In the genomic region with DNA sequence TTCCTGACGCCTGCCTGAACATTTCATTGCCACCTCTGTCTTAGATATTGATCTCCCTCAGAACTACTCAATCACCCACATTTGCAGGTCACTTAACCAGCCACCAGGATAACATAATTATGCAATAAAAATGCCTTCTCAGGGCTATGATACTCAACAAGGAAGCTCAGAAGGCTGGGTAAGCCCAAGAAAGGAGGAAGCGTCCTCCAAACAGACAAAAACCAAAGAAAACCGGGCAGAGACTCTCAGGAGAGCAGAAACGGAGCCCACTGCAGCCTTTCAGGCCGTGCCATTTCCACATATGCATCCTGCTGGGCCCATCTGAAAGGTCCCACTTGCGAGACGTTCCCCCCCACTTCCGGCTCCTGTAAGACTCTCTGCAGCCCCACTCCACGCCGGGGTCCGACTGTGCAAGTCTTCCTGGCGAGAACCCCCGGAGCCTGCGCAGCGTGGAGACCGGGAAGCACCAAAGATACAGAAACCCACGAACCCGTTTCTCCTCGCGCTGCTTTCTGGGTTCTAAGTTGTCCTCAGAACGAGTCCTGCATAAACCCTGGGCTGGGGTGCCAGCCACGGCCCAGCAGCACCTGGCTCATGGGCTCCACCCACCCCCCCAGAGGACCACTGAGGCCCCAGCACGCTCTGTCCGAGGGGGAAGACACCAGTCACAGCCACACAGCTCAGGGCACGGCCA, we compare ENCODE assay signal across 1 cellular context.
TF ChIP-seq lines count a peak whose summit lies in the region.

No MANE protein-coding gene starts in this region.

TF ChIP-seq in SK-N-SH, 30 proteins besides CTCF, POLR2A, EP300 and RAD21:
- TF ChIP-seq FOSL2 (IDR thresholded peaks at IDR 0.05; ENCODE audit: borderline replicate concordance, low read depth) (no peak), SIN3A (IDR thresholded peaks at IDR 0.05; ENCODE audit: borderline replicate concordance, low read depth, low read length) (no peak), ZBTB33 (IDR thresholded peaks at IDR 0.05; ENCODE audit: borderline replicate concordance, low read depth) (no peak), SMC3 (IDR thresholded peaks at IDR 0.05; ENCODE audit: low read depth, low read length) (no peak), FOXM1 (IDR thresholded peaks at IDR 0.05; ENCODE audit: low read depth) (no peak), CHD2 (IDR thresholded peaks at IDR 0.05; ENCODE audit: low read length, partially characterized antibody) (no peak), YY1 (IDR thresholded peaks at IDR 0.05; ENCODE audit: low read depth) (no peak), PBX3 (IDR thresholded peaks at IDR 0.05) (no peak), NFIC (IDR thresholded peaks at IDR 0.05; ENCODE audit: borderline replicate concordance) (no peak), EZH2phosphoT487 (IDR thresholded peaks at IDR 0.05; ENCODE audit: borderline replicate concordance, low read depth) (no peak), USF2 (IDR thresholded peaks at IDR 0.05; ENCODE audit: borderline replicate concordance, low read depth, low read length) (no peak), RFX5 (IDR thresholded peaks at IDR 0.05; ENCODE audit: low read length) (no peak), GATA2 (CRISPR knock-in tag; IDR thresholded peaks at IDR 0.05) (no peak), MXI1 (IDR thresholded peaks at IDR 0.05; ENCODE audit: low read depth, low read length) (no peak)
- TF ChIP-seq, protein P1, sequence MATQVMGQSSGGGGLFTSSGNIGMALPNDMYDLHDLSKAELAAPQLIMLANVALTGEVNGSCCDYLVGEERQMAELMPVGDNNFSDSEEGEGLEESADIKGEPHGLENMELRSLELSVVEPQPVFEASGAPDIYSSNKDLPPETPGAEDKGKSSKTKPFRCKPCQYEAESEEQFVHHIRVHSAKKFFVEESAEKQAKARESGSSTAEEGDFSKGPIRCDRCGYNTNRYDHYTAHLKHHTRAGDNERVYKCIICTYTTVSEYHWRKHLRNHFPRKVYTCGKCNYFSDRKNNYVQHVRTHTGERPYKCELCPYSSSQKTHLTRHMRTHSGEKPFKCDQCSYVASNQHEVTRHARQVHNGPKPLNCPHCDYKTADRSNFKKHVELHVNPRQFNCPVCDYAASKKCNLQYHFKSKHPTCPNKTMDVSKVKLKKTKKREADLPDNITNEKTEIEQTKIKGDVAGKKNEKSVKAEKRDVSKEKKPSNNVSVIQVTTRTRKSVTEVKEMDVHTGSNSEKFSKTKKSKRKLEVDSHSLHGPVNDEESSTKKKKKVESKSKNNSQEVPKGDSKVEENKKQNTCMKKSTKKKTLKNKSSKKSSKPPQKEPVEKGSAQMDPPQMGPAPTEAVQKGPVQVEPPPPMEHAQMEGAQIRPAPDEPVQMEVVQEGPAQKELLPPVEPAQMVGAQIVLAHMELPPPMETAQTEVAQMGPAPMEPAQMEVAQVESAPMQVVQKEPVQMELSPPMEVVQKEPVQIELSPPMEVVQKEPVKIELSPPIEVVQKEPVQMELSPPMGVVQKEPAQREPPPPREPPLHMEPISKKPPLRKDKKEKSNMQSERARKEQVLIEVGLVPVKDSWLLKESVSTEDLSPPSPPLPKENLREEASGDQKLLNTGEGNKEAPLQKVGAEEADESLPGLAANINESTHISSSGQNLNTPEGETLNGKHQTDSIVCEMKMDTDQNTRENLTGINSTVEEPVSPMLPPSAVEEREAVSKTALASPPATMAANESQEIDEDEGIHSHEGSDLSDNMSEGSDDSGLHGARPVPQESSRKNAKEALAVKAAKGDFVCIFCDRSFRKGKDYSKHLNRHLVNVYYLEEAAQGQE (IDR thresholded peaks at IDR 0.05; ENCODE audit: low read depth, low read length) = no peak
- TF ChIP-seq, protein P2, sequence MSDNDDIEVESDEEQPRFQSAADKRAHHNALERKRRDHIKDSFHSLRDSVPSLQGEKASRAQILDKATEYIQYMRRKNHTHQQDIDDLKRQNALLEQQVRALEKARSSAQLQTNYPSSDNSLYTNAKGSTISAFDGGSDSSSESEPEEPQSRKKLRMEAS (IDR thresholded peaks at IDR 0.05; ENCODE audit: low read depth) = no peak
